8 cellular contexts compared by ENCODE assay signal in the genomic region with DNA sequence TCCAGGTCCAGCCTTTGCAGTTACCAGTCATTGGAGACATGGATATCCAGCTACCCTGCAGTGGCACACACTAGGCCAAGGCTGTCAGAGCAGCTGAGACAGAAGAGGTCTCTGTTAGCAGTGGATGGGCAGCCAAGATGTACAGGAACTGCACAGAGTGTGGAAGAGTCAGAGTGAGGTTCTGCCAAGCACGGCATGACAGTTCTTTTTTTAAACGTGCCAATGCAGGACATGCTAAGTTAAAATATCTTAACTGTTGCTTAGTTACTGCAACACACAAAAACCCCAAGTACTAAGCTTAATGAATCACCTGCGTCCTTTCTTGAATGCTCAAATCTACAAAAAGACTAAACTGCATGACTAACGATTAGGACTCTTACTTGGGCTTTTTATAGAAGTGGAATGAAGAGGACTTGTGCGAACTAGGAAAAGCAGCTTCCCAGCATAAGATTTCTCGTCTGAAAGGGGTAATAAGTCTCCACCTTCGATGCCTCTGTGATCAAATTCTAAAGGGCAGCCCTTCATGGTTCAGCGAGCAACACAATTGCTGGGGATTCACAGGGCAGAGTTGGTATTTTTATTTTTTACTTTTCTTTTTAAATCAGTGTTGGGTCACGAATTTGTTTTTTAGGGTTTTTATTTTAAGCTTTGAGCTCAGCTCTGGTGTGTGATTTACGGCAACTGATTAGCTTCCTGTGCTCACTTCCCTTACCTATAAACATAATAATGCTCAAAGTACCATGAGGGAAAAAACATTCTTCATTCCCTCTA. TPM values are rescaled to one million over a fixed set of nuclear protein-coding genes. Genes with fewer than 3 reads are reported as not detected.
A peak's percentile ranks its signal among the peaks of the same experiment; 100 is the strongest.
DNase-seq lines count a peak whose midpoint lies in the region; ATAC-seq and TF ChIP-seq lines count a peak whose summit lies in the region.

No MANE protein-coding gene starts in this region.

- no peak overlapping the region for H3K4me3 Mint-ChIP-seq in activated CD4-positive, alpha-beta memory T cell treated with anti-CD3 and anti-CD28 coated beads, Interleukin-2, amount 10 ng/mL, durations not matched to agents 7 days and 5 days

- H2BK12ac ChIP-seq in trophoblast cell (ENCODE audit: low read length): no peak overlapping the region

- H3K9me3 ChIP-seq in trophoblast cell (ENCODE audit: insufficient read depth, low read depth, low read length): no peaks in the 10 kb centered on the region

- no peak overlapping the region for H2AK5ac ChIP-seq in trophoblast cell (ENCODE audit: low read length)

- ATAC-seq in GM18909 (IDR thresholded peaks at IDR 0.05; ENCODE audit: poor library complexity, unreplicated experiment): peak; percentile 60
- peak; percentile 55 for ATAC-seq in HG03196 (IDR thresholded peaks at IDR 0.05; ENCODE audit: unreplicated experiment)
- ATAC-seq in GM18873 (IDR thresholded peaks at IDR 0.05; ENCODE audit: low FRiP score, unreplicated experiment): no peak

- no peaks in the 10 kb centered on the region for H3K27me3 Mint-ChIP-seq in activated CD4-positive, alpha-beta memory T cell treated with anti-CD3 and anti-CD28 coated beads, Interleukin-2, amount 10 ng/mL, durations not matched to agents 7 days and 5 days

- no peak overlapping the region for H3K27ac ChIP-seq in trophoblast cell (ENCODE audit: low read depth, low read length)

- H3K36me3 Mint-ChIP-seq in activated CD4-positive, alpha-beta memory T cell treated with anti-CD3 and anti-CD28 coated beads, Interleukin-2, amount 10 ng/mL, durations not matched to agents 7 days and 5 days (ENCODE audit: low read depth): peaks cover 17% of the 10 kb centered on the region

- H3K4me3 ChIP-seq in fibroblast of mammary gland (ENCODE audit: control insufficient read depth, low read depth, low read length) (no peak overlapping the region), trophoblast cell (ENCODE audit: low read depth, low read length) (no peak overlapping the region)

- H3K79me2 ChIP-seq in trophoblast cell (ENCODE audit: control insufficient read depth, insufficient read depth, low read length, poor library complexity): no peaks in the 10 kb centered on the region

- H3K18ac ChIP-seq in trophoblast cell (ENCODE audit: low read length): no peak overlapping the region

- no peak overlapping the region for H3K4ac ChIP-seq in trophoblast cell (ENCODE audit: low read depth, low read length)

- H3K79me1 ChIP-seq in trophoblast cell (ENCODE audit: low read length): no peaks in the 10 kb centered on the region

- H4K91ac ChIP-seq in trophoblast cell (ENCODE audit: low read depth, low read length): no peak overlapping the region

- peaks cover 40% of the 10 kb centered on the region for H3K4me1 Mint-ChIP-seq in activated CD4-positive, alpha-beta memory T cell treated with anti-CD3 and anti-CD28 coated beads, Interleukin-2, amount 10 ng/mL, durations not matched to agents 7 days and 5 days

- H3K36me3 ChIP-seq in trophoblast cell (ENCODE audit: control insufficient read depth in 1 of 2, insufficient read depth in 2 of 2, low read length in 2 of 2): peaks cover 0 to 3% of the 10 kb centered on the region in 2 experiments

- POLR2A ChIA-PET in activated CD4-positive, alpha-beta memory T cell treated with anti-CD3 and anti-CD28 coated beads, Interleukin-2, amount 10 ng/mL, durations not matched to agents 7 days and 5 days (lab: Charles Lee): interaction anchor here (0.6 to 3.3 kb wide), 8 partner anchors 13 to 63 kb away, joined by 3 to 29 read pairs (median 6); partner anchors contain the start of genes MAPK1IP1L, SOCS4 and WDHD1

- no peak overlapping the region for H3K4me2 ChIP-seq in trophoblast cell (ENCODE audit: low read length)

- H4K12ac ChIP-seq in trophoblast cell (ENCODE audit: low read depth, low read length): no peak overlapping the region

- DNase-seq in C1 segment of cervical spinal cord (lab: John Stamatoyannopoulos, UW) (peak in 10 of 14 donors; percentile 14 to 66 (median 26)), fibroblast of mammary gland (ENCODE audit: low read depth) (peak; percentile 92), trophoblast cell (peak; percentile 4 to 58), NCI-H510A (lab: John Stamatoyannopoulos, UW) (no peak)
- DNase-seq in activated CD4-positive, alpha-beta memory T cell treated with anti-CD3 and anti-CD28 coated beads, Interleukin-2, amount 10 ng/mL, durations not matched to agents 7 days and 5 days: peak; percentile 25

- H3K27me3 ChIP-seq in trophoblast cell (ENCODE audit: insufficient read depth, low read length): no peaks in the 10 kb centered on the region

- no peak for TF ChIP-seq CTCF in fibroblast of mammary gland (conservative IDR thresholded peaks at IDR 0.05; ENCODE audit: control insufficient read depth, insufficient read depth, low read depth, low read length)

- no peak overlapping the region for H2AFZ ChIP-seq in trophoblast cell (ENCODE audit: insufficient read depth, low read length, poor library complexity)

- H2BK5ac ChIP-seq in trophoblast cell (ENCODE audit: low read depth, low read length, poor library complexity): no peak overlapping the region

- peaks cover 0 to 1% of the 10 kb centered on the region in 2 experiments for H3K4me1 ChIP-seq in trophoblast cell (ENCODE audit: control insufficient read depth in 1 of 2, insufficient read depth in 2 of 2, low read length in 2 of 2)

- no peak overlapping the region for H3K14ac ChIP-seq in trophoblast cell (ENCODE audit: low read length)

- no peak overlapping the region for H2BK120ac ChIP-seq in trophoblast cell (ENCODE audit: insufficient read depth, low read length, poor library complexity)

- H4K8ac ChIP-seq in trophoblast cell (ENCODE audit: low read depth, low read length): no peak overlapping the region

- H3K9me3 Mint-ChIP-seq in activated CD4-positive, alpha-beta memory T cell treated with anti-CD3 and anti-CD28 coated beads, Interleukin-2, amount 10 ng/mL, durations not matched to agents 7 days and 5 days: no peaks in the 10 kb centered on the region

- H3K9ac ChIP-seq in trophoblast cell (ENCODE audit: low read length): no peak overlapping the region

- no peak overlapping the region for H3K23ac ChIP-seq in trophoblast cell (ENCODE audit: low read length)

- H3K27ac Mint-ChIP-seq in activated CD4-positive, alpha-beta memory T cell treated with anti-CD3 and anti-CD28 coated beads, Interleukin-2, amount 10 ng/mL, durations not matched to agents 7 days and 5 days: peak overlapping the region; percentile 40

- WGBS in trophoblast cell (ENCODE audit: extremely low coverage, insufficient coverage, insufficient read length): no CpG with 5 or more reads among the region's 10 CpGs

- CTCF ChIA-PET in activated CD4-positive, alpha-beta memory T cell treated with anti-CD3 and anti-CD28 coated beads, Interleukin-2, amount 10 ng/mL, durations not matched to agents 7 days and 5 days (lab: Charles Lee): interaction anchor here (0.6 to 3.6 kb wide), 8 partner anchors 17 to 97 kb away, joined by 3 to 29 read pairs (median 4); partner anchors contain the start of genes MAPK1IP1L and WDHD1

RNA-seq across cellular contexts. Expression of gene MAPK1IP1L, which starts 20.6 kb away (rescaled TPM):
- 100 to 1,000 TPM; 100 to 104 TPM for total RNA-seq in activated CD4-positive, alpha-beta memory T cell treated with anti-CD3 and anti-CD28 coated beads, Interleukin-2, amount 10 ng/mL, durations not matched to agents 7 days and 5 days
- polyA plus RNA-seq in trophoblast cell (2013): 125 and 127 TPM in 2 replicates

RNA-seq across cellular contexts. Expression of gene SOCS4, which starts 45.0 kb away (rescaled TPM):
- total RNA-seq in activated CD4-positive, alpha-beta memory T cell treated with anti-CD3 and anti-CD28 coated beads, Interleukin-2, amount 10 ng/mL, durations not matched to agents 7 days and 5 days: 10 to 100 TPM; 24.2 to 32.0 TPM
- 10.2 and 10.6 TPM in 2 replicates for polyA plus RNA-seq in trophoblast cell (2013)

RNA-seq across cellular contexts. Expression of gene WDHD1, which starts 45.2 kb away (rescaled TPM):
- 10 to 100 TPM; 36.2 to 36.9 TPM for total RNA-seq in activated CD4-positive, alpha-beta memory T cell treated with anti-CD3 and anti-CD28 coated beads, Interleukin-2, amount 10 ng/mL, durations not matched to agents 7 days and 5 days
- polyA plus RNA-seq in trophoblast cell (2013): 10.4 and 11.4 TPM in 2 replicates

RNA-seq across cellular contexts. Expression of gene LGALS3, which starts 57.0 kb away (rescaled TPM):
- total RNA-seq in activated CD4-positive, alpha-beta memory T cell treated with anti-CD3 and anti-CD28 coated beads, Interleukin-2, amount 10 ng/mL, durations not matched to agents 7 days and 5 days: 10 to 100 TPM; 70.5 to 71.3 TPM
- polyA plus RNA-seq in trophoblast cell (2013): 107 and 114 TPM in 2 replicates
